ENCODE assay signal across 13 cellular contexts in genomic region chr10:131810805-131811137, GRCh38.
DNase-seq lines count a peak whose midpoint lies in the region; ATAC-seq and TF ChIP-seq lines count a peak whose summit lies in the region.
"Had no signal": no experiment of that assay in that cellular context is flagged by ENCODE, and none has a peak within 500 bp of the region (broad histone marks: within the 10 kb centered on the region; RNA-seq: fewer than 3 reads in every experiment).

No MANE protein-coding gene starts in this region.

- no peaks in the 10 kb centered on the region for H3K27me3 Mint-ChIP-seq in activated CD8-positive, alpha-beta memory T cell treated with anti-CD3 and anti-CD28 coated beads, Interleukin-2, amount 10 ng/mL, durations not matched to agents 7 days and 5 days

- H3K36me3 Mint-ChIP-seq in activated CD8-positive, alpha-beta memory T cell treated with anti-CD3 and anti-CD28 coated beads, Interleukin-2, amount 10 ng/mL, durations not matched to agents 7 days and 5 days: no peaks in the 10 kb centered on the region

- H3K4me1 ChIP-seq in colonic mucosa (no peaks in the 10 kb centered on the region), stomach (no peaks in the 10 kb centered on the region), transverse colon (no peaks in the 10 kb centered on the region)

- no peaks in the 10 kb centered on the region for H3K27me3 ChIP-seq in colonic mucosa
- peaks cover 0 to 54% (median 0%) of the 10 kb centered on the region in 3 donors for H3K27me3 ChIP-seq in stomach
- no peaks in the 10 kb centered on the region for H3K27me3 ChIP-seq in transverse colon

- WGBS in stomach, 5 donors: 71 to 90% (median 72%) methylated on average over 4 to 8 of the region's 8 CpGs
- 81% methylated on average over 7 of the region's 8 CpGs; no CpG with 5 or more reads in 1 of the 2 donors for WGBS in transverse colon (ENCODE audit: low coverage in 1 of 2), 2 donors

- intact Hi-C loops in colonic mucosa (cut with DNase I) (no loop called here), stomach (cut with DNase I; ENCODE audit: low total_unique reads) (no loop called here), transverse colon (cut with DNase I; ENCODE audit: low total_unique reads) (no loop called here)

- ATAC-seq in activated CD8-positive, alpha-beta memory T cell treated with anti-CD3 and anti-CD28 coated beads, Interleukin-2, amount 10 ng/mL, durations not matched to agents 7 days and 5 days: no peak
- no peak for ATAC-seq in GM19463 (IDR thresholded peaks at IDR 0.05; ENCODE audit: unreplicated experiment)

- H3K27ac ChIP-seq in colonic mucosa: no peak overlapping the region
- no peak overlapping the region for H3K27ac ChIP-seq in stomach
- no peak overlapping the region for H3K27ac ChIP-seq in transverse colon
- H3K27ac ChIP-seq: C4-2B had no signal

- CTCF ChIA-PET in activated CD8-positive, alpha-beta memory T cell treated with anti-CD3 and anti-CD28 coated beads, Interleukin-2, amount 10 ng/mL, durations not matched to agents 7 days and 5 days (lab: Charles Lee): no interaction called here

- no peak for TF ChIP-seq POLR2A in stomach (IDR thresholded peaks at IDR 0.05)
- no peak for TF ChIP-seq POLR2A in transverse colon (IDR thresholded peaks at IDR 0.05)

- H3K9me3 ChIP-seq in colonic mucosa (no peaks in the 10 kb centered on the region), stomach (no peaks in the 10 kb centered on the region), transverse colon (no peaks in the 10 kb centered on the region)

- no peaks in the 10 kb centered on the region for H3K9me3 Mint-ChIP-seq in activated CD8-positive, alpha-beta memory T cell treated with anti-CD3 and anti-CD28 coated beads, Interleukin-2, amount 10 ng/mL, durations not matched to agents 7 days and 5 days (ENCODE audit: low read depth)

- TF ChIP-seq EP300 in stomach (IDR thresholded peaks at IDR 0.05): no peak
- no peak for TF ChIP-seq EP300 in transverse colon (IDR thresholded peaks at IDR 0.05; ENCODE audit: low read depth)

- in situ Hi-C loops in transverse colon (cut with MboI; ENCODE audit: low pct_ligation_motif_present in 1 of 4, low pct_unique_long_range_greater_than_20kb in 1 of 4, low sequenced_read_pairs in 3 of 4): no loop called here

- H3K4me1 Mint-ChIP-seq in activated CD8-positive, alpha-beta memory T cell treated with anti-CD3 and anti-CD28 coated beads, Interleukin-2, amount 10 ng/mL, durations not matched to agents 7 days and 5 days: no peaks in the 10 kb centered on the region

- H3K4me3 ChIP-seq in colonic mucosa (no peak overlapping the region), stomach (no peak overlapping the region), transverse colon (no peak overlapping the region)

- TF ChIP-seq CTCF in colonic mucosa (IDR thresholded peaks at IDR 0.05) (no peak), stomach (IDR thresholded peaks at IDR 0.05) (no peak), transverse colon (IDR thresholded peaks at IDR 0.05) (no peak)

- H3K4me3 Mint-ChIP-seq in activated CD8-positive, alpha-beta memory T cell treated with anti-CD3 and anti-CD28 coated beads, Interleukin-2, amount 10 ng/mL, durations not matched to agents 7 days and 5 days: no peak overlapping the region

- no peak overlapping the region for H3K9ac ChIP-seq in colonic mucosa (ENCODE audit: low read depth in 2 of 2, low read length in 2 of 2)

- H3K27ac Mint-ChIP-seq in activated CD8-positive, alpha-beta memory T cell treated with anti-CD3 and anti-CD28 coated beads, Interleukin-2, amount 10 ng/mL, durations not matched to agents 7 days and 5 days: no peak overlapping the region

- H3K36me3 ChIP-seq in colonic mucosa (no peaks in the 10 kb centered on the region), stomach (no peaks in the 10 kb centered on the region), transverse colon (no peaks in the 10 kb centered on the region)

- peak; percentile 21 for DNase-seq in activated CD8-positive, alpha-beta memory T cell treated with anti-CD3 and anti-CD28 coated beads, Interleukin-2, amount 10 ng/mL, durations not matched to agents 7 days and 5 days
- DNase-seq in colonic mucosa: peak; percentile 9
- DNase-seq in mucosa of gallbladder (ENCODE audit: low spot score): peak; percentile 6
- DNase-seq in stomach: peak; percentile 21
- no peak for DNase-seq in transverse colon
- DNase-seq in NCI-H345 treated with DMSO at 0.1 percent for 48 hours (lab: John Stamatoyannopoulos, UW; ENCODE audit: unreplicated experiment): no peak
- DNase-seq: AML-193, KBM-7, NCI-H1105, NCI-H2081, NCI-H2171 treated with DMSO at 0.1 percent for 48 hours had no signal

Comparison
In these comparisons a context has a peak if more than half of its experiments do, and no peak if none do; other contexts are left out.
1. DNase-seq: peak in activated CD8-positive, alpha-beta memory T cell treated with anti-CD3 and anti-CD28 coated beads, Interleukin-2, amount 10 ng/mL, durations not matched to agents 7 days and 5 days (single experiment), colonic mucosa (single experiment), mucosa of gallbladder (single experiment) and stomach (single experiment); none in transverse colon (single experiment) and NCI-H345 treated with DMSO at 0.1 percent for 48 hours (single experiment).